ENCODE assay signal across 6 cellular contexts in the genomic region with DNA sequence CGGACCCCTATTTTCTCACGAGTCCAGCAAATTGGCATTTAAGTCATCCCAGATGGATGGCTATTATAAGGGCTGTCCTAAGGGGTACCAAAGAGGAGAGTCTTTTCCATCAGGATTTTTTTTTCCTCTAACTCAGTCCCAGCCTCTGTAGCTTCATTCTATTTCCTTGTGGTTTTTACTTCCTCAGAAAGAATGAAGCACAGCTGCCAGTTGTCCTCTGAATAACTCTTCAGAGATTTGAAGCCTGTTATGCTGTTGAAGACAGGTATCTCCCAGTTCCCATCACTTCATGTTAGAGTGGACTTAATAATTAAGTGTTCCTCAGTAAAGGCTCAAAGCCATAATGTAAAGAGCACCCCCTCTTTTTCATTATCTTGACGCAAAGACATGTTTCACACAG. TPM values are rescaled to one million over a fixed set of nuclear protein-coding genes. Genes with fewer than 3 reads are reported as not detected.
"Had no signal": no experiment of that assay in that cellular context is flagged by ENCODE, and none has a peak within 500 bp of the region (broad histone marks: within the 10 kb centered on the region; RNA-seq: fewer than 3 reads in every experiment).

No MANE protein-coding gene starts in this region.

- H3K27ac Mint-ChIP-seq: IgD-negative memory B cell had no signal

- H3K4me3 Mint-ChIP-seq: IgD-negative memory B cell had no signal

- ATAC-seq: HepG2, K562 had no signal

- H3K4me3 ChIP-seq: K562 had no signal

- H3K27ac ChIP-seq: HL-60 had no signal

- H3K4me1 Mint-ChIP-seq: IgD-negative memory B cell had no signal

- DNase-seq: IMR-90, KBM-7 had no signal

- H3K9me3 Mint-ChIP-seq: IgD-negative memory B cell had no signal

RNA-seq across cellular contexts. Expression of a gene that starts 48.5 kb away (rescaled TPM):
- total RNA-seq: IMR-90 had no signal
- polyA plus RNA-seq: HepG2, IgD-negative memory B cell, IMR-90 had no signal
